In genomic region chr2:213627054-213627710, GRCh38 we compare ENCODE assay signal across 14 cellular contexts.
DNase-seq lines count a peak whose midpoint lies in the region; ATAC-seq, FAIRE-seq and TF ChIP-seq lines count a peak whose summit lies in the region.
"Had no signal": no experiment of that assay in that cellular context is flagged by ENCODE, and none has a peak within 500 bp of the region (broad histone marks: within the 10 kb centered on the region; RNA-seq: fewer than 3 reads in every experiment).

No MANE protein-coding gene starts in this region.

- H3K4me1 ChIP-seq in small intestine (ENCODE audit: control insufficient read depth in 2 of 2, insufficient read depth in 1 of 2, low read depth in 1 of 2, low read length in 1 of 2): no peaks in the 10 kb centered on the region
- H3K4me1 ChIP-seq in BE2C: no peaks in the 10 kb centered on the region
- H3K4me1 ChIP-seq: suprapubic skin had no signal

- DNase-seq in NCI-H82 (lab: John Stamatoyannopoulos, UW): peak; percentile 4
- DNase-seq in NCI-H82 treated with DMSO at 0.1 percent for 48 hours (lab: John Stamatoyannopoulos, UW; ENCODE audit: unreplicated experiment): no peak
- DNase-seq in small intestine: peak; percentile 51
- no peak for DNase-seq in middle frontal gyrus (ENCODE audit: extremely low spot score, low spot score)
- DNase-seq in CD1c-positive myeloid dendritic cell (ENCODE audit: extremely low spot score): no peak
- DNase-seq in BE2C: no peak
- DNase-seq: activated CD8-positive, alpha-beta T cell treated with anti-CD3 and anti-CD28 coated beads for 36 hours; cerebellar nuclear complex; DMS53 had no signal

- no peaks in the 10 kb centered on the region for H3K9me3 ChIP-seq in small intestine (ENCODE audit: control insufficient read depth, low read depth)
- no peaks in the 10 kb centered on the region for H3K9me3 ChIP-seq in BE2C

- no peak for FAIRE-seq in small intestine (lab: Jason Lieb, UNC)

- no peak overlapping the region for H3K27ac ChIP-seq in small intestine (ENCODE audit: low read depth in 1 of 2, low read length in 1 of 2)
- H3K27ac ChIP-seq: 22Rv1, suprapubic skin had no signal

- ATAC-seq in GM21619 (IDR thresholded peaks at IDR 0.05; ENCODE audit: unreplicated experiment) (peak; percentile 59), HG03354 (IDR thresholded peaks at IDR 0.05; ENCODE audit: poor library complexity, severe bottlenecking, unreplicated experiment) (peak; percentile 66)
- ATAC-seq: activated CD8-positive, alpha-beta T cell treated with anti-CD3 and anti-CD28 coated beads for 36 hours; activated naive CD4-positive, alpha-beta T cell treated with anti-CD3 and anti-CD28 coated beads, Interleukin-2, amount 50 U/mL, for 72 hours had no signal

- no peaks in the 10 kb centered on the region for H3K36me3 ChIP-seq in small intestine (ENCODE audit: control insufficient read depth in 2 of 2, insufficient read depth in 2 of 2, low read length in 2 of 2)
- H3K36me3 ChIP-seq in BE2C: no peaks in the 10 kb centered on the region
- H3K36me3 ChIP-seq: suprapubic skin had no signal

- H3K4me3 ChIP-seq in small intestine (ENCODE audit: low read depth in 1 of 2, low read length in 2 of 2) (no peak overlapping the region), BE2C (ENCODE audit: low read depth, low read length) (no peak overlapping the region)
- H3K4me3 ChIP-seq: suprapubic skin had no signal

- no peaks in the 10 kb centered on the region for H3K27me3 ChIP-seq in small intestine (ENCODE audit: control insufficient read depth in 2 of 2, insufficient read depth in 2 of 2, low read length in 2 of 2)
- no peaks in the 10 kb centered on the region for H3K27me3 ChIP-seq in BE2C
- H3K27me3 ChIP-seq: suprapubic skin had no signal

- TF ChIP-seq CTCF in BE2C (IDR thresholded peaks at IDR 0.05; ENCODE audit: low read depth, low read length): no peak

- WGBS in small intestine, 3 donors: 47 to 66% (median 57%) methylated on average over 5 of the region's 5 CpGs

Comparison
In these comparisons a context has a peak if more than half of its experiments do, and no peak if none do; other contexts are left out.
1. DNase-seq: peak in NCI-H82 (single experiment) and small intestine (single experiment); none in NCI-H82 treated with DMSO at 0.1 percent for 48 hours (single experiment), middle frontal gyrus (single experiment), CD1c-positive myeloid dendritic cell (single experiment) and BE2C (single experiment).